ENCODE assay signal across 26 cellular contexts in the genomic region with DNA sequence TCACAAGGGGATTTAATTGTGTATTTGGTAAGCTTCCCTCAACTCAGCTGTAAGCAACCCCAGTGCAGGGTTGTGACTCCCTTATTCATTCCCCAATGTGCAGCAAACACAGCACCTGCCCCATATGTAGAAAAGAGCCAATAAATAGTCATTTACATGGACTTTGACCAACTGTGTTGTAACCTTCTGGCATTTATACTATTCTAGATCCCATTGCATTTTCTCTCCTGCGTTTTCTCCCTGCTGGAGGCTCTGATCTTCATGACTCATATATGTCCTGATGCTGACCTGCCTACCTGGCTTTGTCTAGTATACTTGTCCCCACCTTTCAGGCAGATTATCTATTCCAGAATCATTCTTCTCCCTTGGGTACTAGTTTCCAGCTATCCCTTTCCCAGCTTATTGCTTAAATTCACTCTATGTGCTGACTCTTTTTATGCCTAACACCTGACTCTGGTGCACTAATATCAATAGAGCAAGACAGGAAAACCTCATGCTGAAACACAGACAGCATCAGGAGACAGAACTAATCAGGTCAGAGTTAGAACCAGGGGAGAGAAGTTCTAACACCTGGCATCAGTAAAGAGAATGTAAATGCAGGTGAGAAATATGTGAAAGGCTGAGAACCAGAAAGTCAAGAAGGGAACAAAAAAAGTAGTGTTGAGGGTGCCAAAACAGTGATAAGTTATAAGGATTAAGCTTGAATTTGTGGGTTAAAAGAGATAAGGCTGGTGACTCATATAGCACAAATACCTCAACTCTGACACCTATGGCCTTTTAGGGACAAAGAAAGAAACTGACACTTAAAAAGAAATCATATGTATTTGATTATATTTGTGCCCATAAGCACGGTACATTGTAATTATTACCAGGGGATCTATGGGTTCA.
DNase-seq lines count a peak whose midpoint lies in the region; ATAC-seq and TF ChIP-seq lines count a peak whose summit lies in the region.
"Had no signal": no experiment of that assay in that cellular context is flagged by ENCODE, and none has a peak within 500 bp of the region (broad histone marks: within the 10 kb centered on the region; RNA-seq: fewer than 3 reads in every experiment).

No MANE protein-coding gene starts in this region.

- H3K27me3 ChIP-seq in Caco-2 (replicated peaks; ENCODE audit: control insufficient read depth, insufficient read depth, low read length): no peaks in the 10 kb centered on the region
- H3K27me3 ChIP-seq in MM.1S (replicated peaks; ENCODE audit: insufficient read depth, low read length): no peaks in the 10 kb centered on the region
- peaks cover 2% of the 10 kb centered on the region for H3K27me3 ChIP-seq in mammary epithelial cell (ENCODE audit: insufficient read depth, low read length)
- H3K27me3 ChIP-seq in mesendoderm (ENCODE audit: insufficient read depth, low read length, poor library complexity): no peaks in the 10 kb centered on the region
- no peaks in the 10 kb centered on the region for H3K27me3 ChIP-seq in uterus
- H3K27me3 ChIP-seq: BE2C had no signal

- BruUV-seq in Caco-2 (replicated peaks; lab: Mats Ljungman, UMichigan): TSS peak; percentile 63
- no TSS peak for BruUV-seq in mammary epithelial cell (replicated peaks; lab: Mats Ljungman, UMichigan)

- H3K9ac ChIP-seq in MM.1S (ENCODE audit: low read length) (no peak overlapping the region), mammary epithelial cell (ENCODE audit: insufficient read depth, low read length) (no peak overlapping the region), mesendoderm (ENCODE audit: low read length) (no peak overlapping the region)

- H3K36me3 ChIP-seq in Caco-2 (ENCODE audit: control insufficient read depth, insufficient read depth, low read length) (no peaks in the 10 kb centered on the region), MM.1S (replicated peaks; ENCODE audit: insufficient read depth, low read length) (no peaks in the 10 kb centered on the region), mammary epithelial cell (ENCODE audit: insufficient read depth, low read length) (no peaks in the 10 kb centered on the region), mesendoderm (ENCODE audit: control insufficient read depth, insufficient read depth, low read length) (no peaks in the 10 kb centered on the region), uterus (no peaks in the 10 kb centered on the region)
- H3K36me3 ChIP-seq: BE2C, prostate gland, WERI-Rb-1 had no signal

- H2AFZ ChIP-seq in MM.1S (ENCODE audit: low read length): no peak overlapping the region
- no peak overlapping the region for H2AFZ ChIP-seq in mammary epithelial cell (ENCODE audit: low read depth, low read length)

- H3K27me3 Mint-ChIP-seq in Caco-2 (ENCODE audit: insufficient read depth, unreplicated experiment): no peaks in the 10 kb centered on the region
- H3K27me3 Mint-ChIP-seq in effector memory CD8-positive, alpha-beta T cell: no peaks in the 10 kb centered on the region
- H3K27me3 Mint-ChIP-seq in HFFc6 (ENCODE audit: insufficient read depth): peaks cover 12% of the 10 kb centered on the region
- H3K27me3 Mint-ChIP-seq: activated CD8-positive, alpha-beta memory T cell treated with anti-CD3 and anti-CD28 coated beads, Interleukin-2, amount 10 ng/mL, durations not matched to agents 7 days and 5 days; dendritic cell treated with granulocyte-macrophage colony-stimulating factor and Interleukin-4, amounts not matched to agents 40 ng/mL and 50 ng/mL, for 4 days; T-helper 17 cell had no signal

- no peak for TF ChIP-seq CTCF in Caco-2 (IDR thresholded peaks at IDR 0.05; ENCODE audit: insufficient read depth in 1 of 2, low read depth in 1 of 2, low read length in 1 of 2, severe bottlenecking in 1 of 2, unreplicated experiment in 1 of 2)
- TF ChIP-seq CTCF in MM.1S (IDR thresholded peaks at IDR 0.05; ENCODE audit: low read length): no peak
- TF ChIP-seq CTCF in mammary epithelial cell (conservative IDR thresholded peaks at IDR 0.05 in 1 of 2, IDR thresholded peaks at IDR 0.05 in 1 of 2; ENCODE audit: extremely low read depth in 1 of 2, insufficient read depth in 1 of 2, low read depth in 1 of 2, low read length in 2 of 2): no peak
- no peak for TF ChIP-seq CTCF in uterus (IDR thresholded peaks at IDR 0.05)
- no peak for TF ChIP-seq CTCF in HFFc6 (IDR thresholded peaks at IDR 0.05)

- POLR2A ChIA-PET in Caco-2 (lab: Charles Lee): no interaction called here

- in situ Hi-C loops in mammary epithelial cell (cut with MboI; ENCODE audit: low sequenced_read_pairs in 2 of 2): no loop called here

- H3K36me3 Mint-ChIP-seq in Caco-2 (ENCODE audit: insufficient read depth, unreplicated experiment) (no peaks in the 10 kb centered on the region), HFFc6 (ENCODE audit: low read depth) (no peaks in the 10 kb centered on the region)
- no peaks in the 10 kb centered on the region for H3K36me3 Mint-ChIP-seq in effector memory CD8-positive, alpha-beta T cell (ENCODE audit: insufficient read depth)
- H3K36me3 Mint-ChIP-seq: activated CD8-positive, alpha-beta memory T cell treated with anti-CD3 and anti-CD28 coated beads, Interleukin-2, amount 10 ng/mL, durations not matched to agents 7 days and 5 days had no signal

- H3K9me3 Mint-ChIP-seq in Caco-2 (ENCODE audit: unreplicated experiment) (no peaks in the 10 kb centered on the region), HFFc6 (no peaks in the 10 kb centered on the region)
- peaks cover 2 to 6% of the 10 kb centered on the region in 2 donors for H3K9me3 Mint-ChIP-seq in effector memory CD8-positive, alpha-beta T cell
- H3K9me3 Mint-ChIP-seq: dendritic cell treated with granulocyte-macrophage colony-stimulating factor and Interleukin-4, amounts not matched to agents 40 ng/mL and 50 ng/mL, for 4 days; H9 had no signal

- H4K20me1 ChIP-seq in MM.1S (ENCODE audit: insufficient read depth, low read length): no peaks in the 10 kb centered on the region
- no peaks in the 10 kb centered on the region for H4K20me1 ChIP-seq in mammary epithelial cell (ENCODE audit: insufficient read depth, low read length)

- no peak overlapping the region for H2AK5ac ChIP-seq in mesendoderm (ENCODE audit: low read length)

- peak overlapping the region; percentile 36; the same call in 1 of the 2 replicates for H3K27ac ChIP-seq in MM.1S (ENCODE audit: low read length)
- H3K27ac ChIP-seq in mammary epithelial cell (ENCODE audit: insufficient read depth, low read depth, low read length): no peak overlapping the region
- H3K27ac ChIP-seq in mesendoderm (ENCODE audit: low read depth, low read length): no peak overlapping the region
- H3K27ac ChIP-seq in uterus: no peak overlapping the region
- H3K27ac ChIP-seq: prostate gland, RWPE1, SK-N-MC, WERI-Rb-1 had no signal

- H2BK120ac ChIP-seq in mesendoderm (ENCODE audit: low read depth, low read length): no peak overlapping the region

- H2BK15ac ChIP-seq in mesendoderm (replicated peaks; ENCODE audit: low read depth): no peak overlapping the region

- H3K79me1 ChIP-seq in mesendoderm (ENCODE audit: low read length): no peaks in the 10 kb centered on the region

- H3K9me3 ChIP-seq in Caco-2 (no peaks in the 10 kb centered on the region), MM.1S (replicated peaks; ENCODE audit: insufficient read depth, low read length) (no peaks in the 10 kb centered on the region), mammary epithelial cell (replicated peaks; ENCODE audit: insufficient read depth, low read length) (no peaks in the 10 kb centered on the region), uterus (no peaks in the 10 kb centered on the region)
- H3K9me3 ChIP-seq: BE2C, prostate gland had no signal

- DNase-seq in Caco-2 (peak; percentile 85 to 86), MM.1S (peak; percentile 48), mammary epithelial cell (peak; percentile 37), mesendoderm (peak; percentile 45), uterus (no peak), HFFc6 (no peak)
- DNase-seq in effector memory CD8-positive, alpha-beta T cell: no peak
- DNase-seq: activated CD4-positive, alpha-beta T cell treated with anti-CD3 and anti-CD28 coated beads, Interleukin-2, amount 50 U/mL, for 1 hour; activated CD8-positive, alpha-beta memory T cell treated with anti-CD3 and anti-CD28 coated beads, Interleukin-2, amount 10 ng/mL, durations not matched to agents 7 days and 5 days; activated naive CD4-positive, alpha-beta T cell treated with Interleukin-2 at 50 U/mL for 16 hours; activated T-cell treated with anti-CD3 and anti-CD28 coated beads, Interleukin-2, amount 50 U/mL, for 72 hours; BE2C; caudate nucleus; DMS79 treated with DMSO at 0.1 percent for 48 hours; H9; islet precursor cell; MV-4-11; NCI-H510A; T-helper 17 cell; WERI-Rb-1 had no signal

- H3K27ac Mint-ChIP-seq in Caco-2 (ENCODE audit: unreplicated experiment) (peak overlapping the region; percentile 86), HFFc6 (no peak overlapping the region)
- no peak overlapping the region for H3K27ac Mint-ChIP-seq in effector memory CD8-positive, alpha-beta T cell
- H3K27ac Mint-ChIP-seq: activated CD8-positive, alpha-beta memory T cell treated with anti-CD3 and anti-CD28 coated beads, Interleukin-2, amount 10 ng/mL, durations not matched to agents 7 days and 5 days; activated T-cell treated with anti-CD3 and anti-CD28 coated beads, Interleukin-2, amount 50 U/mL, for 72 hours; dendritic cell treated with granulocyte-macrophage colony-stimulating factor and Interleukin-4, amounts not matched to agents 40 ng/mL and 50 ng/mL, for 4 days; H9; T-helper 17 cell had no signal

- intact Hi-C loops in Caco-2 (cut with micrococcal nuclease; ENCODE audit: unreplicated experiment) (loop anchor here (1.0 to 2.0 kb wide), 6 partner anchors 26 to 200 kb away; no protein-coding TSS in a partner anchor), mammary epithelial cell (cut with micrococcal nuclease) (loop anchor here (5.0 kb wide), 1 partner anchor 197 kb away; no protein-coding TSS in a partner anchor), uterus (cut with DNase I; ENCODE audit: low total_unique reads) (no loop called here)

- no peak overlapping the region for H3K18ac ChIP-seq in mesendoderm (ENCODE audit: low read length)

- TF ChIP-seq POLR2A in uterus (IDR thresholded peaks at IDR 0.05): no peak

- no peak overlapping the region for H2BK5ac ChIP-seq in mesendoderm (ENCODE audit: low read length)

- H3K23ac ChIP-seq in mesendoderm (ENCODE audit: low read length): no peak overlapping the region

- no peaks in the 10 kb centered on the region for H3K9me2 ChIP-seq in MM.1S (replicated peaks; ENCODE audit: insufficient read depth, low read length)

- H3K56ac ChIP-seq in mesendoderm (ENCODE audit: low read length): no peak overlapping the region

- H3K4ac ChIP-seq in mesendoderm (ENCODE audit: low read depth, low read length): no peak overlapping the region

- WGBS in mammary epithelial cell (ENCODE audit: low coverage, missing lambda C conversion rate): 9% methylated on average over 2 of the region's 2 CpGs
- WGBS in mesendoderm (ENCODE audit: extremely low coverage, insufficient coverage, low lambda C conversion rate): no CpG with 5 or more reads among the region's 2 CpGs

- H3K4me3 Mint-ChIP-seq in Caco-2 (ENCODE audit: unreplicated experiment) (peak overlapping the region; percentile 36), HFFc6 (no peak overlapping the region)
- H3K4me3 Mint-ChIP-seq in effector memory CD8-positive, alpha-beta T cell: no peak overlapping the region
- H3K4me3 Mint-ChIP-seq: activated CD8-positive, alpha-beta memory T cell treated with anti-CD3 and anti-CD28 coated beads, Interleukin-2, amount 10 ng/mL, durations not matched to agents 7 days and 5 days; activated T-cell treated with anti-CD3 and anti-CD28 coated beads, Interleukin-2, amount 50 U/mL, for 72 hours; dendritic cell treated with granulocyte-macrophage colony-stimulating factor and Interleukin-4, amounts not matched to agents 40 ng/mL and 50 ng/mL, for 4 days; H9; T-helper 17 cell had no signal

- H3K79me2 ChIP-seq in MM.1S (ENCODE audit: low read length) (no peaks in the 10 kb centered on the region), mammary epithelial cell (ENCODE audit: insufficient read depth, low read length) (no peaks in the 10 kb centered on the region), mesendoderm (ENCODE audit: control insufficient read depth, insufficient read depth, low read length) (no peaks in the 10 kb centered on the region)

- H3K4me3 ChIP-seq in Caco-2 (ENCODE audit: low read depth, low read length) (no peak overlapping the region), MM.1S (ENCODE audit: low read length) (no peak overlapping the region), mammary epithelial cell (replicated peaks in 1 of 3; ENCODE audit: insufficient read depth in 1 of 3, low read depth in 2 of 3, low read length in 3 of 3) (no peak overlapping the region), mesendoderm (ENCODE audit: low read length) (no peak overlapping the region), uterus (no peak overlapping the region)
- H3K4me3 ChIP-seq: K562, prostate gland, SK-N-MC had no signal

- H3K4me2 ChIP-seq in MM.1S (ENCODE audit: low read depth, low read length): peak overlapping the region; percentile 4; the same call in 1 of the 2 replicates
- H3K4me2 ChIP-seq in mammary epithelial cell (ENCODE audit: insufficient read depth, low read depth, low read length): no peak overlapping the region
- H3K4me2 ChIP-seq in mesendoderm (ENCODE audit: low read length): no peak overlapping the region

- dilution Hi-C loops in mammary epithelial cell (cut with HindIII; ENCODE audit: low sequenced_read_pairs): no loop called here

- H3K4me1 ChIP-seq in Caco-2 (peaks cover 29% of the 10 kb centered on the region), MM.1S (ENCODE audit: low read length) (peaks cover 19% of the 10 kb centered on the region), mammary epithelial cell (ENCODE audit: insufficient read depth, low read length) (peaks cover 3% of the 10 kb centered on the region), mesendoderm (ENCODE audit: control insufficient read depth, low read depth, low read length) (no peaks in the 10 kb centered on the region), uterus (no peaks in the 10 kb centered on the region)
- H3K4me1 ChIP-seq: BE2C, prostate gland had no signal

- H3K4me1 Mint-ChIP-seq in Caco-2 (ENCODE audit: low read depth, unreplicated experiment) (peaks cover 27% of the 10 kb centered on the region), HFFc6 (ENCODE audit: low read depth) (no peaks in the 10 kb centered on the region)
- no peaks in the 10 kb centered on the region for H3K4me1 Mint-ChIP-seq in effector memory CD8-positive, alpha-beta T cell (ENCODE audit: low read depth in 2 of 2)
- H3K4me1 Mint-ChIP-seq: activated CD8-positive, alpha-beta memory T cell treated with anti-CD3 and anti-CD28 coated beads, Interleukin-2, amount 10 ng/mL, durations not matched to agents 7 days and 5 days; T-helper 17 cell had no signal

- peaks cover 11% of the 10 kb centered on the region for H3F3A ChIP-seq in MM.1S (ENCODE audit: insufficient read depth, low read length)

- H4K5ac ChIP-seq in mesendoderm (ENCODE audit: low read length): no peak overlapping the region

- CTCF ChIA-PET in Caco-2 (lab: Charles Lee): interaction anchor here (0.9 kb wide), 1 partner anchor 288 kb away, joined by 3 read pairs; no protein-coding TSS in a partner anchor
- CTCF ChIA-PET in mammary epithelial cell (lab: Charles Lee; ENCODE audit: low non-redundant PET): no interaction called here

- H4K8ac ChIP-seq in mesendoderm (ENCODE audit: low read depth, low read length): no peak overlapping the region

- ATAC-seq in effector memory CD8-positive, alpha-beta T cell (replicated peaks): no peak
- ATAC-seq in HG03039 (IDR thresholded peaks at IDR 0.05; ENCODE audit: unreplicated experiment): no peak
- ATAC-seq: activated CD8-positive, alpha-beta memory T cell treated with anti-CD3 and anti-CD28 coated beads, Interleukin-2, amount 10 ng/mL, durations not matched to agents 7 days and 5 days; activated T-cell treated with anti-CD3 and anti-CD28 coated beads, Interleukin-2, amount 50 U/mL, for 72 hours; K562; T-helper 17 cell had no signal

Comparison
In these comparisons a context has a peak if more than half of its experiments do, and no peak if none do; other contexts are left out.
1. DNase-seq: peak in Caco-2 (2 of 2), MM.1S (single experiment), mammary epithelial cell (single experiment) and mesendoderm (single experiment); none in effector memory CD8-positive, alpha-beta T cell (0 of 3), uterus (0 of 2) and HFFc6 (single experiment).